Comparison of ENCODE assay signal across 39 cellular contexts in genomic region chr19:53525922-53526321, GRCh38.
"Had no signal": no experiment of that assay in that cellular context is flagged by ENCODE, and none has a peak within 500 bp of the region (broad histone marks: within the 10 kb centered on the region; RNA-seq: fewer than 3 reads in every experiment).

No MANE protein-coding gene starts in this region.

- H3K27ac ChIP-seq: adrenal gland, ascending aorta, body of pancreas, brain microvascular endothelial cell, breast epithelium, cardiac muscle cell had no signal

- H3K4me3 ChIP-seq: adrenal gland, ascending aorta, body of pancreas, breast epithelium, cardiac muscle cell had no signal

- DNase-seq: activated effector memory CD4-positive, alpha-beta T cell treated with anti-CD3 and anti-CD28 coated beads, Interleukin-2, amount 50 U/mL, for 16 hours; activated effector memory CD4-positive, alpha-beta T cell treated with Interleukin-2 at 50 U/mL for 16 hours; activated gamma-delta T cell; activated gamma-delta T cell treated with Interleukin-2 at 50 U/mL for 16 hours; activated naive CD4-positive, alpha-beta T cell; activated naive CD4-positive, alpha-beta T cell treated with anti-CD3 and anti-CD28 coated beads for 36 hours; activated naive CD4-positive, alpha-beta T cell treated with anti-CD3 and anti-CD28 coated beads, Interleukin-2, amount 10 ng/mL, durations not matched to agents 7 days and 5 days; activated naive CD4-positive, alpha-beta T cell treated with anti-CD3 and anti-CD28 coated beads, Interleukin-2, amount 50 U/mL, for 16 hours; activated naive CD4-positive, alpha-beta T cell treated with Interleukin-2 at 50 U/mL for 16 hours; activated naive CD8-positive, alpha-beta T cell treated with anti-CD3 and anti-CD28 coated beads for 36 hours; activated naive CD8-positive, alpha-beta T cell treated with anti-CD3 and anti-CD28 coated beads, Interleukin-2, amount 10 ng/mL, durations not matched to agents 7 days and 5 days; activated naive CD8-positive, alpha-beta T cell treated with anti-CD3 and anti-CD28 coated beads, Interleukin-2, amount 50 U/mL, for 24 hours; activated T-cell treated with anti-CD3 and anti-CD28 coated beads, Interleukin-2, amount 50 U/mL, for 1 hour; activated T-cell treated with anti-CD3 and anti-CD28 coated beads, Interleukin-2, amount 50 U/mL, for 24 hours; activated T-cell treated with anti-CD3 and anti-CD28 coated beads, Interleukin-2, amount 50 U/mL, for 4 hours; activated T-cell treated with anti-CD3 and anti-CD28 coated beads, Interleukin-2, amount 50 U/mL, for 48 hours; activated T-cell treated with anti-CD3 and anti-CD28 coated beads, Interleukin-2, amount 50 U/mL, for 72 hours; adrenal gland; amniotic stem cell; amygdala; anterior cingulate cortex; aorta; body of pancreas; brain microvascular endothelial cell; caudate nucleus; central memory CD4-positive, alpha-beta T cell had no signal

- H3K27me3 ChIP-seq: adrenal gland, ascending aorta, body of pancreas, brain microvascular endothelial cell, breast epithelium, cardiac muscle cell had no signal

- H3K27ac Mint-ChIP-seq: activated naive CD4-positive, alpha-beta T cell treated with anti-CD3 and anti-CD28 coated beads for 36 hours; activated naive CD4-positive, alpha-beta T cell treated with anti-CD3 and anti-CD28 coated beads, Interleukin-2, amount 10 ng/mL, durations not matched to agents 7 days and 5 days; activated naive CD4-positive, alpha-beta T cell treated with anti-CD3 and anti-CD28 coated beads, Interleukin-2, amount 50 U/mL, for 24 hours; activated naive CD4-positive, alpha-beta T cell treated with anti-CD3 and anti-CD28 coated beads, Interleukin-2, amount 50 U/mL, for 72 hours; activated naive CD8-positive, alpha-beta T cell; activated naive CD8-positive, alpha-beta T cell treated with anti-CD3 and anti-CD28 coated beads for 36 hours; activated naive CD8-positive, alpha-beta T cell treated with anti-CD3 and anti-CD28 coated beads, Interleukin-2, amount 10 ng/mL, durations not matched to agents 7 days and 5 days; activated naive CD8-positive, alpha-beta T cell treated with anti-CD3 and anti-CD28 coated beads, Interleukin-2, amount 50 U/mL, for 24 hours; activated T-cell treated with anti-CD3 and anti-CD28 coated beads, Interleukin-2, amount 50 U/mL, for 24 hours; activated T-cell treated with anti-CD3 and anti-CD28 coated beads, Interleukin-2, amount 50 U/mL, for 72 hours; activated T-helper 1 cell treated with anti-CD3 and anti-CD28 coated beads, Interleukin-12 subunit alpha, Interleukin-12 subunit beta, Interleukin-2, Interleukin-4 antibody, amounts not matched to agents 30 ng/mL and 10 ng/mL and 1 ng/mL, durations not matched to agents 14 hours and 24 hours and 36 hours; activated T-helper 17 cell treated with anti-CD3 and anti-CD28 coated beads, Interleukin-2, amount 50 U/mL, for 72 hours; activated T-helper 2 cell treated with anti-CD3 and anti-CD28 coated beads, Interferon-gamma antibody, Interleukin-2, Interleukin-4, amounts not matched to agents 10 μg/mL and 5 μg/mL and 100 μg/mL, durations not matched to agents 14 hours and 24 hours and 36 hours; brain had no signal

- H3K9me3 ChIP-seq: body of pancreas had no signal

- H3K36me3 ChIP-seq: adrenal gland, ascending aorta, brain microvascular endothelial cell, breast epithelium, cardiac muscle cell had no signal

- H3K4me3 Mint-ChIP-seq: activated naive CD4-positive, alpha-beta T cell treated with anti-CD3 and anti-CD28 coated beads for 36 hours; activated naive CD4-positive, alpha-beta T cell treated with anti-CD3 and anti-CD28 coated beads, Interleukin-2, amount 10 ng/mL, durations not matched to agents 7 days and 5 days; activated naive CD4-positive, alpha-beta T cell treated with anti-CD3 and anti-CD28 coated beads, Interleukin-2, amount 50 U/mL, for 24 hours; activated naive CD8-positive, alpha-beta T cell; activated naive CD8-positive, alpha-beta T cell treated with anti-CD3 and anti-CD28 coated beads for 36 hours; activated naive CD8-positive, alpha-beta T cell treated with anti-CD3 and anti-CD28 coated beads, Interleukin-2, amount 10 ng/mL, durations not matched to agents 7 days and 5 days; activated naive CD8-positive, alpha-beta T cell treated with anti-CD3 and anti-CD28 coated beads, Interleukin-2, amount 50 U/mL, for 24 hours; activated T-cell treated with anti-CD3 and anti-CD28 coated beads, Interleukin-2, amount 50 U/mL, for 24 hours; activated T-cell treated with anti-CD3 and anti-CD28 coated beads, Interleukin-2, amount 50 U/mL, for 4 hours; activated T-cell treated with anti-CD3 and anti-CD28 coated beads, Interleukin-2, amount 50 U/mL, for 72 hours; activated T-helper 1 cell treated with anti-CD3 and anti-CD28 coated beads, Interleukin-12 subunit alpha, Interleukin-12 subunit beta, Interleukin-2, Interleukin-4 antibody, amounts not matched to agents 30 ng/mL and 10 ng/mL and 1 ng/mL, durations not matched to agents 14 hours and 24 hours and 36 hours; activated T-helper 17 cell treated with anti-CD3 and anti-CD28 coated beads, Interleukin-2, amount 50 U/mL, for 72 hours; central memory CD8-positive, alpha-beta T cell had no signal

- H3K27me3 Mint-ChIP-seq: activated naive CD4-positive, alpha-beta T cell treated with anti-CD3 and anti-CD28 coated beads, Interleukin-2, amount 10 ng/mL, durations not matched to agents 7 days and 5 days; activated naive CD4-positive, alpha-beta T cell treated with anti-CD3 and anti-CD28 coated beads, Interleukin-2, amount 50 U/mL, for 24 hours; activated naive CD8-positive, alpha-beta T cell; activated naive CD8-positive, alpha-beta T cell treated with anti-CD3 and anti-CD28 coated beads for 36 hours; activated naive CD8-positive, alpha-beta T cell treated with anti-CD3 and anti-CD28 coated beads, Interleukin-2, amount 10 ng/mL, durations not matched to agents 7 days and 5 days; activated naive CD8-positive, alpha-beta T cell treated with anti-CD3 and anti-CD28 coated beads, Interleukin-2, amount 50 U/mL, for 24 hours; activated T-cell treated with anti-CD3 and anti-CD28 coated beads, Interleukin-2, amount 50 U/mL, for 24 hours; activated T-helper 17 cell treated with anti-CD3 and anti-CD28 coated beads, Interleukin-2, amount 50 U/mL, for 72 hours; central memory CD8-positive, alpha-beta T cell had no signal

- FAIRE-seq: astrocyte, bronchial epithelial cell had no signal

- ATAC-seq: activated naive CD4-positive, alpha-beta T cell treated with anti-CD3 and anti-CD28 coated beads, Interleukin-2, amount 50 U/mL, for 72 hours; activated naive CD8-positive, alpha-beta T cell treated with anti-CD3 and anti-CD28 coated beads, Interleukin-2, amount 50 U/mL, for 24 hours; activated T-cell treated with anti-CD3 and anti-CD28 coated beads, Interleukin-2, amount 50 U/mL, for 4 hours; activated T-cell treated with anti-CD3 and anti-CD28 coated beads, Interleukin-2, amount 50 U/mL, for 72 hours; activated T-helper 17 cell treated with anti-CD3 and anti-CD28 coated beads, Interleukin-2, amount 50 U/mL, for 72 hours; body of pancreas had no signal
